20 cellular contexts compared by ENCODE assay signal in genomic region chr1:232279909-232280308, GRCh38.
DNase-seq lines count a peak whose midpoint lies in the region; FAIRE-seq and TF ChIP-seq lines count a peak whose summit lies in the region.
"Had no signal": no experiment of that assay in that cellular context is flagged by ENCODE, and none has a peak within 500 bp of the region (broad histone marks: within the 10 kb centered on the region; RNA-seq: fewer than 3 reads in every experiment).

No MANE protein-coding gene starts in this region.

- H4K20me1 ChIP-seq in neural progenitor cell (ENCODE audit: low read depth), result no peaks in the 10 kb centered on the region
- no peaks in the 10 kb centered on the region for H4K20me1 ChIP-seq in MM.1S (ENCODE audit: insufficient read depth, low read length)

- no peaks in the 10 kb centered on the region for H3K9me2 ChIP-seq in MM.1S (replicated peaks; ENCODE audit: insufficient read depth, low read length)

- H3K4me2 ChIP-seq in neural progenitor cell, result peak overlapping the region; percentile 62
- H3K4me2 ChIP-seq in MM.1S (ENCODE audit: low read depth, low read length), result no peak overlapping the region

- H3K79me2 ChIP-seq in neural progenitor cell (ENCODE audit: low read depth) (no peaks in the 10 kb centered on the region), MM.1S (ENCODE audit: low read length) (no peaks in the 10 kb centered on the region)

- H3K27me3 ChIP-seq in HUES64 (ENCODE audit: insufficient read depth, low read length), result no peaks in the 10 kb centered on the region
- H3K27me3 ChIP-seq in endodermal cell (ENCODE audit: control insufficient read depth, insufficient read depth, low read length, poor library complexity, severe bottlenecking), result no peaks in the 10 kb centered on the region
- H3K27me3 ChIP-seq in neural progenitor cell, result no peaks in the 10 kb centered on the region
- no peaks in the 10 kb centered on the region for H3K27me3 ChIP-seq in MM.1S (replicated peaks; ENCODE audit: insufficient read depth, low read length)
- H3K27me3 ChIP-seq: BE2C had no signal

- H3K27ac ChIP-seq in HUES64 (ENCODE audit: low read depth, low read length), result peak overlapping the region; percentile 71
- no peak overlapping the region for H3K27ac ChIP-seq in endodermal cell (ENCODE audit: low read depth, low read length)
- no peak overlapping the region for H3K27ac ChIP-seq in neural progenitor cell
- H3K27ac ChIP-seq in MM.1S (ENCODE audit: low read length), result no peak overlapping the region
- H3K27ac ChIP-seq: GM23248 had no signal

- H3K9me3 Mint-ChIP-seq in endodermal cell (no peaks in the 10 kb centered on the region), neural progenitor cell (no peaks in the 10 kb centered on the region)
- H3K9me3 Mint-ChIP-seq: CD4-positive, CD25-positive, alpha-beta regulatory T cell had no signal

- peaks cover 32% of the 10 kb centered on the region for H3K4me1 ChIP-seq in HUES64 (ENCODE audit: insufficient read depth, low read length)
- H3K4me1 ChIP-seq in endodermal cell (ENCODE audit: control insufficient read depth, insufficient read depth, low read length), result peaks cover 10% of the 10 kb centered on the region
- H3K4me1 ChIP-seq in neural progenitor cell, result peaks cover 31% of the 10 kb centered on the region
- H3K4me1 ChIP-seq in MM.1S (ENCODE audit: low read length), result no peaks in the 10 kb centered on the region

- H3K9ac ChIP-seq in HUES64 (ENCODE audit: low read depth, low read length), result no peak overlapping the region
- H3K9ac ChIP-seq in endodermal cell (ENCODE audit: extremely low read depth, low read length, poor library complexity, severe bottlenecking), result no peak overlapping the region
- no peak overlapping the region for H3K9ac ChIP-seq in neural progenitor cell
- H3K9ac ChIP-seq in MM.1S (ENCODE audit: low read length), result no peak overlapping the region
- H3K9ac ChIP-seq: GM23248 had no signal

- DNase-seq in D721Med (ENCODE audit: insufficient read length, low spot score) (no peak), endodermal cell (no peak), neural progenitor cell (ENCODE audit: low spot score) (no peak), GM20000 (ENCODE audit: low spot score) (no peak), SW480 (ENCODE audit: low spot score) (no peak), MM.1S (no peak)
- DNase-seq: ACHN; BE2C; C1 segment of cervical spinal cord; CD4-positive, CD25-positive, alpha-beta regulatory T cell; CD8-positive, alpha-beta memory T cell; COR-L47; GM23248; H7; IMR-90 had no signal

- H3K27me3 Mint-ChIP-seq in endodermal cell (ENCODE audit: insufficient read depth) (peaks cover 10% of the 10 kb centered on the region), neural progenitor cell (ENCODE audit: insufficient read depth, low read depth) (peaks cover 9% of the 10 kb centered on the region)

- H3K9me3 ChIP-seq in HUES64 (ENCODE audit: insufficient read depth, low read depth, low read length), result no peaks in the 10 kb centered on the region
- no peaks in the 10 kb centered on the region for H3K9me3 ChIP-seq in endodermal cell (ENCODE audit: control insufficient read depth, low read length)
- H3K9me3 ChIP-seq in neural progenitor cell (ENCODE audit: low read depth), result no peaks in the 10 kb centered on the region
- H3K9me3 ChIP-seq in MM.1S (replicated peaks; ENCODE audit: insufficient read depth, low read length), result no peaks in the 10 kb centered on the region
- H3K9me3 ChIP-seq: BE2C had no signal

- no peak for TF ChIP-seq CTCF in D721Med (IDR thresholded peaks at IDR 0.05; ENCODE audit: insufficient read depth, missing control alignments)
- no peak for TF ChIP-seq CTCF in endodermal cell (conservative IDR thresholded peaks at IDR 0.05)
- TF ChIP-seq CTCF in neural progenitor cell (IDR thresholded peaks at IDR 0.05), result no peak
- no peak for TF ChIP-seq CTCF in GM20000 (IDR thresholded peaks at IDR 0.05; ENCODE audit: extremely low read depth, missing control alignments)
- TF ChIP-seq CTCF in MM.1S (IDR thresholded peaks at IDR 0.05; ENCODE audit: low read length), result no peak

- H3K4me3 Mint-ChIP-seq in endodermal cell, result no peak overlapping the region
- no peak overlapping the region for H3K4me3 Mint-ChIP-seq in neural progenitor cell
- H3K4me3 Mint-ChIP-seq: CD4-positive, CD25-positive, alpha-beta regulatory T cell; CD8-positive, alpha-beta memory T cell had no signal

- peak; percentile 75 for FAIRE-seq in D721Med (lab: Jason Lieb, UNC)
- FAIRE-seq: G401.6, GM12891, GM19239, K562 had no signal

- H2AFZ ChIP-seq in neural progenitor cell (replicated peaks) (peak overlapping the region; percentile 26), MM.1S (ENCODE audit: low read length) (no peak overlapping the region)
- H2AFZ ChIP-seq: GM23248 had no signal

- H3F3A ChIP-seq in neural progenitor cell (ENCODE audit: low read depth) (peaks cover 9% of the 10 kb centered on the region), MM.1S (ENCODE audit: insufficient read depth, low read length) (no peaks in the 10 kb centered on the region)

- H3K36me3 ChIP-seq in HUES64 (ENCODE audit: insufficient read depth, low read length) (no peaks in the 10 kb centered on the region), endodermal cell (ENCODE audit: control insufficient read depth, insufficient read depth, low read length) (no peaks in the 10 kb centered on the region), neural progenitor cell (no peaks in the 10 kb centered on the region), MM.1S (replicated peaks; ENCODE audit: insufficient read depth, low read length) (no peaks in the 10 kb centered on the region)
- H3K36me3 ChIP-seq: BE2C had no signal

- H3K4me1 Mint-ChIP-seq in endodermal cell (peaks cover 45% of the 10 kb centered on the region), neural progenitor cell (peaks cover 34% of the 10 kb centered on the region)
- H3K4me1 Mint-ChIP-seq: CD4-positive, CD25-positive, alpha-beta regulatory T cell; CD8-positive, alpha-beta memory T cell had no signal

- H3K27ac Mint-ChIP-seq in endodermal cell (peak overlapping the region; percentile 16), neural progenitor cell (peak overlapping the region; percentile 36)
- H3K27ac Mint-ChIP-seq: CD4-positive, CD25-positive, alpha-beta regulatory T cell; CD8-positive, alpha-beta memory T cell had no signal

- WGBS in HUES64, result 81% methylated on average over 2 of the region's 2 CpGs
- 90% methylated on average over 2 of the region's 2 CpGs; no CpG with 5 or more reads in 1 of the 2 experiments for WGBS in endodermal cell (ENCODE audit: insufficient coverage in 1 of 2, insufficient read length in 1 of 2), 2 experiments

- no peaks in the 10 kb centered on the region for H3K36me3 Mint-ChIP-seq in endodermal cell (ENCODE audit: low read depth)
- no peaks in the 10 kb centered on the region for H3K36me3 Mint-ChIP-seq in neural progenitor cell
- H3K36me3 Mint-ChIP-seq: CD4-positive, CD25-positive, alpha-beta regulatory T cell had no signal

- H3K4me3 ChIP-seq in HUES64 (ENCODE audit: low read length) (no peak overlapping the region), endodermal cell (ENCODE audit: low read length) (no peak overlapping the region), neural progenitor cell (no peak overlapping the region), MM.1S (ENCODE audit: low read length) (no peak overlapping the region)
- H3K4me3 ChIP-seq: GM23248, K562 had no signal
